31 cellular contexts compared by ENCODE assay signal in the genomic region with DNA sequence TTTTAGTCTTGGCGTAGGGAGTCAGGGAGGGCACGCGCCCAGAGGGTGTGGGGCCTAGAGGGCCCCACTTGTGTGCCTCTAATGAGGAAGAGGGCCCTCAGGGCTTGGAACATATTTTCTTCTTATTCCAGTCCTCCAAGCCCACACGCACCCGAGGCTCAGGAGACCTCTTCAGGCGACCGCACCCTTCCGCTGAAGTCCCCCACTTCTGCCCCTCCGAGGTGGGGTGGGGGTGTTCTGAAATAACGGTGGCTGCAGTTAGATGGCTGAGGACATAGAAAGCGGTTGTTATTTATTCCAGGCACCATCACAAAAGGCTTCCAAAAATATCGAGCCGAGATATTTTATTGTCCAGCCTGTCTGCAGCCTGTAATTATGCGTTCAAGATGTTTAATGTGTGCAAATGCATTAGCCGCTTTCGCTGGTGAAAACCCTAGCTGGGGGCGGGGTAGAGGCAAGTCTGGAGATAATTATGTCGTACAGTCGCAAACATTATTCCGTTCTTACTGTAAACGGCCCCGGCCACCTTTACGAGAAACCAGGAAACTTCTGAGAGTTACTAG. TPM values are rescaled to one million over a fixed set of nuclear protein-coding genes. Genes with fewer than 3 reads are reported as not detected.
A peak's percentile ranks its signal among the peaks of the same experiment; 100 is the strongest.
DNase-seq lines count a peak whose midpoint lies in the region; ATAC-seq, FAIRE-seq and TF ChIP-seq lines count a peak whose summit lies in the region.
"Had no signal": no experiment of that assay in that cellular context is flagged by ENCODE, and none has a peak within 500 bp of the region (broad histone marks: within the 10 kb centered on the region; RNA-seq: fewer than 3 reads in every experiment).

No MANE protein-coding gene starts in this region.

- no peak overlapping the region for H4K91ac ChIP-seq in H1 (replicated peaks; ENCODE audit: insufficient read length, low read length)

- no peak overlapping the region for H3K18ac ChIP-seq in H1 (ENCODE audit: extremely low read depth, low read length)

- H2AFZ ChIP-seq in H1 (ENCODE audit: low read length) (no peak overlapping the region), neural progenitor cell (replicated peaks) (no peak overlapping the region)

- no peak overlapping the region for H2BK15ac ChIP-seq in H1 (ENCODE audit: low read length)

- no peak overlapping the region for H3K4me3 ChIP-seq in HEK293 (ENCODE audit: low read depth, low read length)
- peak overlapping the region in 1 of 4 experiments; percentile 38; a peak in 2 of 8 replicates for H3K4me3 ChIP-seq in H1 (ENCODE audit: extremely low read depth in 1 of 4, insufficient read depth in 2 of 4, low read depth in 3 of 4, low read length in 4 of 4)
- peak overlapping the region; percentile 25 for H3K4me3 ChIP-seq in neural progenitor cell
- no peak overlapping the region for H3K4me3 ChIP-seq in left lung
- H3K4me3 ChIP-seq: K562, upper lobe of left lung had no signal

- H3K27me3 Mint-ChIP-seq in neural progenitor cell (ENCODE audit: insufficient read depth, low read depth) = peaks cover 96% of the 10 kb centered on the region

- H3K9ac ChIP-seq in H1 (replicated peaks in 1 of 4; ENCODE audit: extremely low read depth in 1 of 4, low read depth in 3 of 4, low read length in 3 of 4) (no peak overlapping the region), neural progenitor cell (no peak overlapping the region)

- TF ChIP-seq POLR2A in H1 (IDR thresholded peaks at IDR 0.05; ENCODE audit: control extremely low read depth in 1 of 2, low read depth in 2 of 2, low read length in 2 of 2) = no peak

- no peak overlapping the region for H4K8ac ChIP-seq in H1 (ENCODE audit: extremely low read depth, insufficient read depth, low read length)

- no peak overlapping the region; the same call in 1 of the 2 replicates for H3K27ac ChIP-seq in HEK293 (ENCODE audit: extremely low read depth, low read depth, low read length)
- no peak overlapping the region for H3K27ac ChIP-seq in H1 (ENCODE audit: low read depth, low read length)
- H3K27ac ChIP-seq in neural progenitor cell = no peak overlapping the region
- no peak overlapping the region for H3K27ac ChIP-seq in left lung
- H3K27ac ChIP-seq: 22Rv1, breast epithelium, esophagus muscularis mucosa, neutrophil, upper lobe of left lung had no signal

- H3K14ac ChIP-seq in H1 (ENCODE audit: insufficient read length) = no peak overlapping the region

- ATAC-seq in left lung (no peak), GM21367 (IDR thresholded peaks at IDR 0.05; ENCODE audit: unreplicated experiment) (no peak)
- ATAC-seq: K562 had no signal

- peaks cover 4% of the 10 kb centered on the region for H3K4me1 Mint-ChIP-seq in neural progenitor cell

- no peak overlapping the region for H3K56ac ChIP-seq in H1 (replicated peaks; ENCODE audit: insufficient read length, low read depth, low read length)

- peaks cover 95 to 100% (median 99%) of the 10 kb centered on the region in 4 experiments for H3K27me3 ChIP-seq in H1 (replicated peaks in 1 of 4; ENCODE audit: control insufficient read depth in 3 of 4, extremely low read depth in 1 of 4, insufficient read depth in 3 of 4, low read length in 3 of 4)
- H3K27me3 ChIP-seq in neural progenitor cell = peaks cover 100% of the 10 kb centered on the region
- H3K27me3 ChIP-seq in left lung = peaks cover 84 to 99% of the 10 kb centered on the region in 2 donors

- H3K4me2 ChIP-seq in H1 (ENCODE audit: insufficient read depth in 1 of 2, low read depth in 2 of 2, low read length in 2 of 2) (peak overlapping the region; percentile 47 to 52; a peak in 3 of 4 replicates), neural progenitor cell (peak overlapping the region; percentile 61)

- TF ChIP-seq CTCF in HEK293 (tag by site-specific recombination; IDR thresholded peaks at IDR 0.05) = no peak
- TF ChIP-seq CTCF in H1 (IDR thresholded peaks at IDR 0.05; ENCODE audit: control extremely low read depth in 1 of 3, insufficient read depth in 1 of 3, low read depth in 1 of 3, low read length in 3 of 3) = no peak
- TF ChIP-seq CTCF in neural progenitor cell (IDR thresholded peaks at IDR 0.05) = no peak
- no peak for TF ChIP-seq CTCF in left lung (IDR thresholded peaks at IDR 0.05)

- no peak overlapping the region for H2AK5ac ChIP-seq in H1 (ENCODE audit: low read depth, low read length)

- no peak overlapping the region for H2BK120ac ChIP-seq in H1 (replicated peaks; ENCODE audit: low read depth, low read length)

- CTCF ChIA-PET in HEK293 (lab: Yijun Ruan, JAX) (interaction anchor here (0.6 kb wide), 1 partner anchor 10 kb away, joined by 3 read pairs; no protein-coding TSS in a partner anchor), H1 (lab: Charles Lee; ENCODE audit: partially characterized antibody) (interaction anchor here (0.6 to 6.6 kb wide), 6 partner anchors 10 to 116 kb away, joined by 3 to 64 read pairs (median 12); a partner anchor contains a TSS)

- H3K4ac ChIP-seq in H1 (replicated peaks; ENCODE audit: insufficient read length, low read depth, low read length) = no peak overlapping the region

- no peak overlapping the region for H2BK5ac ChIP-seq in H1 (ENCODE audit: low read depth, low read length)

- H3K36me3 ChIP-seq in HEK293 (ENCODE audit: control insufficient read depth in 2 of 2, insufficient read depth in 1 of 2, low read length in 2 of 2) (no peaks in the 10 kb centered on the region), H1 (ENCODE audit: control insufficient read depth in 2 of 4, insufficient read depth in 4 of 4, low read length in 3 of 4) (peaks cover 0 to 4% (median 0%) of the 10 kb centered on the region in 4 experiments; a peak in 1 of 8 replicates), neural progenitor cell (no peaks in the 10 kb centered on the region), left lung (no peaks in the 10 kb centered on the region)
- H3K36me3 ChIP-seq: breast epithelium, esophagus muscularis mucosa, neutrophil, upper lobe of left lung had no signal

- H4K5ac ChIP-seq in H1 (ENCODE audit: insufficient read length, low read depth, low read length) = no peak overlapping the region

- H3K9me3 ChIP-seq in HEK293 (ENCODE audit: control insufficient read depth, insufficient read depth, low read depth, low read length) = no peaks in the 10 kb centered on the region
- H3K9me3 ChIP-seq in H1 (ENCODE audit: insufficient read depth in 2 of 2, low read depth in 1 of 2, low read length in 1 of 2) = no peaks in the 10 kb centered on the region
- H3K9me3 ChIP-seq in neural progenitor cell (ENCODE audit: low read depth) = no peaks in the 10 kb centered on the region
- no peaks in the 10 kb centered on the region for H3K9me3 ChIP-seq in left lung
- H3K9me3 ChIP-seq: breast epithelium, esophagus muscularis mucosa, neutrophil, upper lobe of left lung had no signal

- H3K79me1 ChIP-seq in H1 (ENCODE audit: low read depth, low read length) = no peaks in the 10 kb centered on the region

- no peak for TF ChIP-seq RAD21 in H1 (IDR thresholded peaks at IDR 0.05 in 1 of 2, conservative IDR thresholded peaks at IDR 0.05 in 1 of 2; ENCODE audit: low read depth in 2 of 2, low read length in 2 of 2)

- WGBS in H1 (ENCODE audit: extremely low coverage in 1 of 2, insufficient coverage in 1 of 2, insufficient read length in 1 of 2, insufficient replicate concordance in 2 of 2, low coverage in 1 of 2, low lambda C conversion rate in 2 of 2, missing lambda C conversion rate in 1 of 2), 2 experiments = 28% methylated on average over 23 of the region's 23 CpGs; no CpG with 5 or more reads in 1 of the 2 experiments

- peaks cover 4% of the 10 kb centered on the region for H3K9me3 Mint-ChIP-seq in neural progenitor cell
- H3K9me3 Mint-ChIP-seq: activated CD8-positive, alpha-beta T cell treated with anti-CD3 and anti-CD28 coated beads for 36 hours; CD4-positive, CD25-positive, alpha-beta regulatory T cell; HFFc6; T-cell had no signal

- no peak overlapping the region for H3K27ac Mint-ChIP-seq in neural progenitor cell
- H3K27ac Mint-ChIP-seq: activated CD8-positive, alpha-beta T cell treated with anti-CD3 and anti-CD28 coated beads for 36 hours; HFFc6; T-cell had no signal

- TF ChIP-seq EP300 in H1 (IDR thresholded peaks at IDR 0.05; ENCODE audit: borderline replicate concordance in 1 of 2, low read depth in 2 of 2, low read length in 2 of 2) = no peak

- H3K4me1 ChIP-seq in HEK293 (ENCODE audit: control insufficient read depth, insufficient read depth, low read length) (peaks cover 8% of the 10 kb centered on the region; the same call in 1 of the 2 replicates), H1 (replicated peaks in 1 of 4; ENCODE audit: control insufficient read depth in 3 of 4, insufficient read depth in 4 of 4, low read length in 3 of 4) (peaks cover 8 to 17% (median 12%) of the 10 kb centered on the region in 4 experiments), neural progenitor cell (peaks cover 23% of the 10 kb centered on the region), left lung (peaks cover 0 to 16% of the 10 kb centered on the region in 2 donors)
- H3K4me1 ChIP-seq: breast epithelium had no signal

- H3K79me2 ChIP-seq in H1 (ENCODE audit: control insufficient read depth in 1 of 2, insufficient read depth in 2 of 2, low read length in 2 of 2) (no peaks in the 10 kb centered on the region), neural progenitor cell (ENCODE audit: low read depth) (no peaks in the 10 kb centered on the region)

- H3K23ac ChIP-seq in H1 (ENCODE audit: insufficient read length) = no peak overlapping the region

- no peak overlapping the region for H3K4me3 Mint-ChIP-seq in neural progenitor cell
- H3K4me3 Mint-ChIP-seq: activated CD8-positive, alpha-beta T cell treated with anti-CD3 and anti-CD28 coated beads for 36 hours; CD4-positive, CD25-positive, alpha-beta regulatory T cell; HFFc6 had no signal

- H3F3A ChIP-seq in neural progenitor cell (ENCODE audit: low read depth) = peaks cover 7% of the 10 kb centered on the region

- no peak overlapping the region for H2BK20ac ChIP-seq in H1 (ENCODE audit: low read length)

- no peaks in the 10 kb centered on the region; the same call in 1 of the 2 replicates for H3K23me2 ChIP-seq in H1 (ENCODE audit: low read depth, low read length)

- intact Hi-C loops in left lung (cut with DNase I) = loop anchor here in 1 of 2 donors (5.0 kb wide), 1 partner anchor 365 kb away; no protein-coding TSS in a partner anchor

- peak; percentile 19 for DNase-seq in NCI-H1092 treated with DMSO at 0.1 percent for 48 hours (lab: John Stamatoyannopoulos, UW)
- no peak for DNase-seq in NCI-H1092 (lab: John Stamatoyannopoulos, UW)
- no peak for DNase-seq in H1 (ENCODE audit: low read depth in 1 of 2, low spot score in 2 of 2)
- DNase-seq in neural progenitor cell (ENCODE audit: low spot score) = no peak
- DNase-seq in left lung = no peak
- DNase-seq in NCI-H526 (lab: John Stamatoyannopoulos, UW) = no peak
- DNase-seq: activated CD4-positive, CD25-positive, alpha-beta regulatory T cell treated with anti-CD3 and anti-CD28 coated beads, Interleukin-2, amount 50 U/mL, for 72 hours; activated CD8-positive, alpha-beta T cell treated with anti-CD3 and anti-CD28 coated beads for 36 hours; activated effector memory CD4-positive, alpha-beta T cell treated with anti-CD3 and anti-CD28 coated beads, Interleukin-2, amount 50 U/mL, for 16 hours; amniotic stem cell; CD4-positive, CD25-positive, alpha-beta regulatory T cell; effector CD8-positive, alpha-beta T cell; HFFc6; NCI-H187; NCI-H446; SHP77; small intestine; stimulated activated CD4-positive, alpha-beta T cell treated with anti-CD3 and anti-CD28 coated beads, Interleukin-2, amount 100 ng/mL, for 24 hours; T-cell had no signal

- POLR2A ChIA-PET in HEK293 (lab: Yijun Ruan, JAX) = no interaction called here
- POLR2A ChIA-PET in H1 (lab: Charles Lee; ENCODE audit: partially characterized antibody) = no interaction called here

- H4K20me1 ChIP-seq in H1 (replicated peaks in 1 of 2; ENCODE audit: control insufficient read depth in 1 of 2, insufficient read depth in 2 of 2, low read length in 2 of 2) = peaks cover 12 to 27% of the 10 kb centered on the region in 2 experiments
- H4K20me1 ChIP-seq in neural progenitor cell (ENCODE audit: low read depth) = peaks cover 69% of the 10 kb centered on the region

- H3K36me3 Mint-ChIP-seq in neural progenitor cell = no peaks in the 10 kb centered on the region
- H3K36me3 Mint-ChIP-seq: CD4-positive, CD25-positive, alpha-beta regulatory T cell; T-cell had no signal

- no peak for FAIRE-seq in H1 (lab: Jason Lieb, UNC)
- FAIRE-seq: frontal cortex, K562, keratinocyte, small intestine, TTC549 had no signal

- no peak overlapping the region for H2BK12ac ChIP-seq in H1 (ENCODE audit: low read depth, low read length)

RNA-seq across cellular contexts. Expression of a gene that starts 12.8 kb away (rescaled TPM):
- not detected in 2 replicates for total RNA-seq in H1 (2021; fragmentation: NEBNext Ultra II Directional; extraction: Animal tissue kit (Norgen Biotek cat#: 25700))
- polyA plus RNA-seq in H1 (2011; rRNA removed) = not detected in 2 replicates
- not detected for polyA plus RNA-seq in H1 (2011; cell fraction: cytosol; rRNA removed)
- polyA plus RNA-seq in H1 (2011; cell fraction: nucleus; rRNA removed) = not detected
- 0.07 TPM in 1 of 4 replicates, not detected in the others for polyA plus RNA-seq in H1 (2012, experiment 1 of 2)
- not detected for polyA plus RNA-seq in H1 (2012, experiment 2 of 2)
- polyA plus RNA-seq in H1 (2013, experiment 1 of 2) = not detected
- not detected for polyA plus RNA-seq in H1 (2013, experiment 2 of 2)
- polyA minus RNA-seq in H1 (2011; rRNA and poly(A)+ RNA removed) = not detected in 2 replicates
- not detected for polyA minus RNA-seq in H1 (2011; cell fraction: cytosol; rRNA and poly(A)+ RNA removed)
- polyA minus RNA-seq in H1 (2011; cell fraction: nucleus; rRNA and poly(A)+ RNA removed) = not detected
- total RNA-seq in neural progenitor cell (ENCODE audit: low replicate concordance) (not detected in 2 replicates), left lung (not detected)
- total RNA-seq: activated CD8-positive, alpha-beta T cell treated with anti-CD3 and anti-CD28 coated beads for 36 hours; CD4-positive, CD25-positive, alpha-beta regulatory T cell; esophagus muscularis mucosa; frontal cortex; K562; lung microvascular endothelial cell; T-cell; upper lobe of left lung had no signal
- polyA plus RNA-seq: CD4-positive, CD25-positive, alpha-beta regulatory T cell; K562; keratinocyte; small intestine had no signal

RNA-seq across cellular contexts. Expression of a gene that starts 27.6 kb away (rescaled TPM):
- not detected in 2 replicates for total RNA-seq in H1 (2021; fragmentation: NEBNext Ultra II Directional; extraction: Animal tissue kit (Norgen Biotek cat#: 25700))
- not detected in 2 replicates for polyA plus RNA-seq in H1 (2011; rRNA removed)
- polyA plus RNA-seq in H1 (2011; cell fraction: cytosol; rRNA removed) = not detected
- polyA plus RNA-seq in H1 (2011; cell fraction: nucleus; rRNA removed) = not detected
- polyA plus RNA-seq in H1 (2012, experiment 1 of 2) = not detected in 4 replicates
- not detected for polyA plus RNA-seq in H1 (2012, experiment 2 of 2)
- polyA plus RNA-seq in H1 (2013, experiment 1 of 2) = not detected
- polyA plus RNA-seq in H1 (2013, experiment 2 of 2) = not detected
- polyA minus RNA-seq in H1 (2011; rRNA and poly(A)+ RNA removed) = not detected in 2 replicates
- not detected for polyA minus RNA-seq in H1 (2011; cell fraction: cytosol; rRNA and poly(A)+ RNA removed)
- not detected for polyA minus RNA-seq in H1 (2011; cell fraction: nucleus; rRNA and poly(A)+ RNA removed)
- not detected in 2 replicates for total RNA-seq in neural progenitor cell (ENCODE audit: low replicate concordance)
- under 1 TPM in 1 of 2 donors, not detected in 1; 0.10 TPM for total RNA-seq in left lung
- total RNA-seq: CD4-positive, CD25-positive, alpha-beta regulatory T cell; esophagus muscularis mucosa; frontal cortex; K562; lung microvascular endothelial cell; T-cell; upper lobe of left lung had no signal
- polyA plus RNA-seq: CD4-positive, CD25-positive, alpha-beta regulatory T cell; K562; small intestine had no signal

RNA-seq across cellular contexts. Expression of a gene that starts 29.9 kb away (rescaled TPM):
- total RNA-seq in H1 (2021; fragmentation: NEBNext Ultra II Directional; extraction: Animal tissue kit (Norgen Biotek cat#: 25700)) = not detected in 2 replicates
- 0.02 TPM in 1 of 2 replicates, not detected in the other for polyA plus RNA-seq in H1 (2011; rRNA removed)
- polyA plus RNA-seq in H1 (2011; cell fraction: cytosol; rRNA removed) = not detected
- polyA plus RNA-seq in H1 (2011; cell fraction: nucleus; rRNA removed) = not detected
- polyA plus RNA-seq in H1 (2012, experiment 1 of 2) = 0.13 TPM in 1 of 4 replicates, not detected in the others
- polyA plus RNA-seq in H1 (2012, experiment 2 of 2) = 0.07 TPM
- not detected for polyA plus RNA-seq in H1 (2013, experiment 1 of 2)
- polyA plus RNA-seq in H1 (2013, experiment 2 of 2) = not detected
- not detected in 2 replicates for polyA minus RNA-seq in H1 (2011; rRNA and poly(A)+ RNA removed)
- not detected for polyA minus RNA-seq in H1 (2011; cell fraction: cytosol; rRNA and poly(A)+ RNA removed)
- polyA minus RNA-seq in H1 (2011; cell fraction: nucleus; rRNA and poly(A)+ RNA removed) = not detected
- not detected in 2 replicates for total RNA-seq in neural progenitor cell (ENCODE audit: low replicate concordance)
- not detected for total RNA-seq in left lung
- total RNA-seq: activated CD8-positive, alpha-beta T cell treated with anti-CD3 and anti-CD28 coated beads for 36 hours; breast epithelium; CD4-positive, CD25-positive, alpha-beta regulatory T cell; esophagus muscularis mucosa; frontal cortex; HFFc6; K562; lung microvascular endothelial cell; upper lobe of left lung had no signal
- polyA plus RNA-seq: CD4-positive, CD25-positive, alpha-beta regulatory T cell; K562; keratinocyte; small intestine had no signal

RNA-seq across cellular contexts. Expression of a gene that starts 38.5 kb away (rescaled TPM):
- total RNA-seq in H1 (2021; fragmentation: NEBNext Ultra II Directional; extraction: Animal tissue kit (Norgen Biotek cat#: 25700)) = not detected in 2 replicates
- not detected in 2 replicates for polyA plus RNA-seq in H1 (2011; rRNA removed)
- polyA plus RNA-seq in H1 (2011; cell fraction: cytosol; rRNA removed) = not detected
- not detected for polyA plus RNA-seq in H1 (2011; cell fraction: nucleus; rRNA removed)
- polyA plus RNA-seq in H1 (2012, experiment 1 of 2) = not detected in 4 replicates
- polyA plus RNA-seq in H1 (2012, experiment 2 of 2) = not detected
- not detected for polyA plus RNA-seq in H1 (2013, experiment 1 of 2)
- not detected for polyA plus RNA-seq in H1 (2013, experiment 2 of 2)
- not detected in 2 replicates for polyA minus RNA-seq in H1 (2011; rRNA and poly(A)+ RNA removed)
- polyA minus RNA-seq in H1 (2011; cell fraction: cytosol; rRNA and poly(A)+ RNA removed) = not detected
- not detected for polyA minus RNA-seq in H1 (2011; cell fraction: nucleus; rRNA and poly(A)+ RNA removed)
- total RNA-seq in neural progenitor cell (ENCODE audit: low replicate concordance) (not detected in 2 replicates), left lung (under 1 TPM; 0.42 to 0.55 TPM)
- total RNA-seq: activated CD8-positive, alpha-beta T cell treated with anti-CD3 and anti-CD28 coated beads for 36 hours; esophagus muscularis mucosa; frontal cortex; K562 had no signal
- polyA plus RNA-seq: CD4-positive, CD25-positive, alpha-beta regulatory T cell; K562 had no signal

RNA-seq across cellular contexts. Expression of a gene that starts 47.3 kb away (rescaled TPM):
- not detected in 2 replicates for total RNA-seq in H1 (2021; fragmentation: NEBNext Ultra II Directional; extraction: Animal tissue kit (Norgen Biotek cat#: 25700))
- not detected in 2 replicates for polyA plus RNA-seq in H1 (2011; rRNA removed)
- not detected for polyA plus RNA-seq in H1 (2011; cell fraction: cytosol; rRNA removed)
- not detected for polyA plus RNA-seq in H1 (2011; cell fraction: nucleus; rRNA removed)
- polyA plus RNA-seq in H1 (2012, experiment 1 of 2) = not detected in 4 replicates
- polyA plus RNA-seq in H1 (2012, experiment 2 of 2) = not detected
- polyA plus RNA-seq in H1 (2013, experiment 1 of 2) = not detected
- not detected for polyA plus RNA-seq in H1 (2013, experiment 2 of 2)
- not detected in 2 replicates for polyA minus RNA-seq in H1 (2011; rRNA and poly(A)+ RNA removed)
- not detected for polyA minus RNA-seq in H1 (2011; cell fraction: cytosol; rRNA and poly(A)+ RNA removed)
- polyA minus RNA-seq in H1 (2011; cell fraction: nucleus; rRNA and poly(A)+ RNA removed) = not detected
- not detected in 2 replicates for total RNA-seq in neural progenitor cell (ENCODE audit: low replicate concordance)
- total RNA-seq in left lung = 1 to 10 TPM in 1 of 2 donors, under 1 TPM in 1; 0.73 to 1.4 TPM
- total RNA-seq: activated CD8-positive, alpha-beta T cell treated with anti-CD3 and anti-CD28 coated beads for 36 hours; frontal cortex; K562 had no signal
- polyA plus RNA-seq: K562 had no signal
